ENCODE assay signal across 8 cellular contexts in genomic region chr1:236142358-236143103, GRCh38. TPM values are rescaled to one million over a fixed set of nuclear protein-coding genes. Genes with fewer than 3 reads are reported as not detected.
A peak's percentile ranks its signal among the peaks of the same experiment; 100 is the strongest.
DNase-seq lines count a peak whose midpoint lies in the region; FAIRE-seq and TF ChIP-seq lines count a peak whose summit lies in the region.

TSS of gene GPR137B (plus strand) at chr1:236142539. CDS start at chr1:236142623, 84 bp downstream.

- peaks cover 10% of the 10 kb centered on the region for H3K4me1 ChIP-seq in keratinocyte (ENCODE audit: control insufficient read depth, extremely low read depth, insufficient read depth, low read length)

- H3K4me2 ChIP-seq in keratinocyte (ENCODE audit: control insufficient read depth, extremely low read depth, insufficient read depth, low read depth, low read length) = peak within 1 kb of the TSS; percentile 93

- H3K4me3 ChIP-seq in WERI-Rb-1 (ENCODE audit: low read depth, low read length) (peak within 1 kb of the TSS; percentile 66), keratinocyte (ENCODE audit: control insufficient read depth in 2 of 3, extremely low read depth in 1 of 3, insufficient read depth in 2 of 3, low read depth in 1 of 3, low read length in 3 of 3) (peak within 1 kb of the TSS; percentile 49 to 87 (median 81))

- H3K36me3 ChIP-seq in WERI-Rb-1 (no peaks in the 10 kb centered on the region), keratinocyte (ENCODE audit: control insufficient read depth in 2 of 2, extremely low read depth in 1 of 2, insufficient read depth in 2 of 2, low read length in 2 of 2) (no peaks in the 10 kb centered on the region)

- dilution Hi-C loops in keratinocyte (cut with MboI; ENCODE audit: extremely low pct_ligation_motif_present, low sequenced_read_pairs) = no loop called here

- H3K9ac ChIP-seq in keratinocyte (ENCODE audit: control insufficient read depth, extremely low read depth, insufficient read depth, low read length) = peak within 1 kb of the TSS; percentile 79

- TF ChIP-seq CTCF in WERI-Rb-1 (IDR thresholded peaks at IDR 0.05; ENCODE audit: low read depth, low read length) (no peak), keratinocyte (optimal IDR thresholded peaks at IDR 0.05 in 1 of 3, IDR thresholded peaks at IDR 0.05 in 1 of 3, conservative IDR thresholded peaks at IDR 0.05 in 1 of 3; ENCODE audit: extremely low read depth in 1 of 3, insufficient read depth in 2 of 3, low read length in 3 of 3) (no peak)

- H3K27me3 ChIP-seq in WERI-Rb-1 (ENCODE audit: insufficient read depth, low read depth, severe bottlenecking) = peaks cover 32% of the 10 kb centered on the region
- peaks cover 11% of the 10 kb centered on the region for H3K27me3 ChIP-seq in keratinocyte (ENCODE audit: control insufficient read depth, extremely low read depth, insufficient read depth, low read length)

- no peaks in the 10 kb centered on the region for H3K79me2 ChIP-seq in keratinocyte (ENCODE audit: control insufficient read depth, insufficient read depth, low read length)

- H2AFZ ChIP-seq in keratinocyte (ENCODE audit: control insufficient read depth, low read length) = peak within 1 kb of the TSS; percentile 96

- no peak for FAIRE-seq in keratinocyte (lab: Jason Lieb, UNC)

- peak; percentile 36 for TF ChIP-seq POLR2A in GM10847 (IDR thresholded peaks at IDR 0.05; ENCODE audit: extremely low read depth, insufficient read length)

- DNase-seq in H4 (ENCODE audit: low spot score) = no peak
- peak; percentile 51 for DNase-seq in M059J (ENCODE audit: low read depth)
- DNase-seq in WERI-Rb-1 = peak; percentile 58
- DNase-seq in caudate nucleus (lab: John Stamatoyannopoulos, UW) = peak in 55 of 61 donors; percentile 10 to 88 (median 62)
- no peak for DNase-seq in keratinocyte (ENCODE audit: low read depth, low spot score)
- DNase-seq in stimulated activated CD4-positive, alpha-beta T cell treated with anti-CD3 and anti-CD28 coated beads, Interleukin-15, amount 100 ng/mL, for 24 hours = peak; percentile 76
- no peak for DNase-seq in GF-D8 (lab: John Stamatoyannopoulos, UW)

- no peaks in the 10 kb centered on the region for H3K9me1 ChIP-seq in keratinocyte (ENCODE audit: control insufficient read depth, extremely low read depth, insufficient read depth, low read length)

- H3K27ac ChIP-seq in WERI-Rb-1 (peak within 1 kb of the TSS; percentile 32), caudate nucleus (ENCODE audit: low read depth, low read length) (peak within 1 kb of the TSS; percentile 58), keratinocyte (ENCODE audit: control insufficient read depth, insufficient read depth, low read length) (peak within 1 kb of the TSS; percentile 40)

- no peaks in the 10 kb centered on the region for H4K20me1 ChIP-seq in keratinocyte (ENCODE audit: control insufficient read depth, extremely low read depth, insufficient read depth, low read length)

- H3K9me3 ChIP-seq in WERI-Rb-1 (ENCODE audit: severe bottlenecking) = no peaks in the 10 kb centered on the region
- no peaks in the 10 kb centered on the region for H3K9me3 ChIP-seq in keratinocyte (ENCODE audit: control insufficient read depth, low read depth, low read length)

RNA-seq across cellular contexts. Expression of gene GPR137B, which starts in this region (rescaled TPM):
- total RNA-seq in H4 (2014; rRNA removed; shearing (Covaris generic)) = 7.9 and 11.4 TPM in 2 replicates
- 10.2 and 14.2 TPM in 2 replicates for total RNA-seq in M059J (2014; rRNA removed; shearing (Covaris generic))
- 6.2 to 9.9 TPM (median 7.1 TPM) in 3 replicates for polyA plus RNA-seq in keratinocyte
- polyA plus RNA-seq in keratinocyte (2011; ENCODE audit: low read depth) = 7.4 TPM
- 11.6 and 14.2 TPM in 2 replicates for polyA plus RNA-seq in keratinocyte (2011; cell fraction: cytosol; rRNA removed)
- polyA plus RNA-seq in keratinocyte (2011; cell fraction: nucleus; rRNA removed) = 14.0 and 14.2 TPM in 2 replicates
- polyA plus RNA-seq in keratinocyte (2012; ENCODE audit: low replicate concordance) = 8.3 and 19.4 TPM in 2 replicates
- polyA minus RNA-seq in keratinocyte = 4.7 to 22.6 TPM (median 5.3 TPM) in 3 replicates
- 1.9 TPM for polyA minus RNA-seq in keratinocyte (2011; cell fraction: cytosol; rRNA and poly(A)+ RNA removed)
- polyA minus RNA-seq in keratinocyte (2011; cell fraction: nucleus; rRNA and poly(A)+ RNA removed) = 4.1 and 5.0 TPM in 2 replicates

Comparison
In these comparisons a context has a peak if more than half of its experiments do, and no peak if none do; other contexts are left out.
1. DNase-seq: peak in M059J (single experiment), WERI-Rb-1 (single experiment), caudate nucleus (55 of 61) and stimulated activated CD4-positive, alpha-beta T cell treated with anti-CD3 and anti-CD28 coated beads, Interleukin-15, amount 100 ng/mL, for 24 hours (single experiment); none in H4 (single experiment), keratinocyte (single experiment) and GF-D8 (single experiment).
2. Peak in every context shown above with its lines, with median percentiles within 50 percentile points of each other: H3K27ac ChIP-seq.